ENCODE assay signal across 26 cellular contexts in the genomic region with DNA sequence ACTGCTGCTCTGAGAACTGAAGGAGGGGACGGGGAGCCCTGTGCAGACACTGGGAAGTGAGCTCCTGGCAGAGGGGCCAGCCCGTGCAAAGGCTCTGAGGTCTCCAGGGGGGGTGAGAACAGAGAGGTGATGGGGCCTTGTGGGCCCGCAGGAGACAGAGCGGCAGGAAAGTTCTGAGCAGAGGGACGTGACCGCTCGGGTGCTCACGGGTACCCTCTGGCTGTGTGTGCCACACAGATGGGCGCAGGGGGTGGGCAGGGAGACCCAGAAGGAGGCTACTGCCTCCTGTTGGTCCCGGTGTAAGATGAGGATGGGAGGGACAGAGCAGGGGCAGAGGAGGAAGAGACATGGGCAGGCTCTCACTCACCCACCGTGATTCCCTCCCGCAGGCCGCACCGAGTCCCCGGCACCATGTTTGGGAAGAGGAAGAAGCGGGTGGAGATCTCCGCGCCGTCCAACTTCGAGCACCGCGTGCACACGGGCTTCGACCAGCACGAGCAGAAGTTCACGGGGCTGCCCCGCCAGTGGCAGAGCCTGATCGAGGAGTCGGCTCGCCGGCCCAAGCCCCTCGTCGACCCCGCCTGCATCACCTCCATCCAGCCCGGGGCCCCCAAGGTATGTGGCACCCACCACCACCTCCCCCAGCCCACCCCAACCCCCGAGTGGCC. TPM values are rescaled to one million over a fixed set of nuclear protein-coding genes. Genes with fewer than 3 reads are reported as not detected.
A peak's percentile ranks its signal among the peaks of the same experiment; 100 is the strongest.
DNase-seq lines count a peak whose midpoint lies in the region; ATAC-seq and TF ChIP-seq lines count a peak whose summit lies in the region.
"Had no signal": no experiment of that assay in that cellular context is flagged by ENCODE, and none has a peak within 500 bp of the region (broad histone marks: within the 10 kb centered on the region; RNA-seq: fewer than 3 reads in every experiment).

No MANE protein-coding gene starts in this region.

- WGBS in right cardiac atrium: 94% methylated on average over 36 of the region's 36 CpGs

- ATAC-seq in right cardiac atrium (no peak), left lobe of liver (no peak)
- ATAC-seq in activated T-helper 17 cell treated with anti-CD3 and anti-CD28 coated beads, Interleukin-2, amount 50 U/mL, for 72 hours (replicated peaks): no peak
- ATAC-seq: HCT116, Panc1 had no signal

- H3K27ac Mint-ChIP-seq in activated T-helper 17 cell treated with anti-CD3 and anti-CD28 coated beads, Interleukin-2, amount 50 U/mL, for 72 hours: peak overlapping the region; percentile 69
- peak overlapping the region; percentile 71 for H3K27ac Mint-ChIP-seq in mesothelial cell of epicardium

- H3K27ac ChIP-seq in right cardiac atrium (ENCODE audit: low read length) (no peak overlapping the region), right atrium auricular region (no peak overlapping the region)
- H3K27ac ChIP-seq: A549, GM23248 had no signal

- H3K36me3 Mint-ChIP-seq in activated T-helper 17 cell treated with anti-CD3 and anti-CD28 coated beads, Interleukin-2, amount 50 U/mL, for 72 hours (ENCODE audit: low read depth): peaks cover 14% of the 10 kb centered on the region
- no peaks in the 10 kb centered on the region for H3K36me3 Mint-ChIP-seq in mesothelial cell of epicardium

- TF ChIP-seq CTCF in right atrium auricular region (IDR thresholded peaks at IDR 0.05) (no peak), mesothelial cell of epicardium (IDR thresholded peaks at IDR 0.05; ENCODE audit: unreplicated experiment) (no peak)

- no peak overlapping the region for H3K4me3 Mint-ChIP-seq in activated T-helper 17 cell treated with anti-CD3 and anti-CD28 coated beads, Interleukin-2, amount 50 U/mL, for 72 hours
- H3K4me3 Mint-ChIP-seq in mesothelial cell of epicardium: no peak overlapping the region
- H3K4me3 Mint-ChIP-seq: CD4-positive, CD25-positive, alpha-beta regulatory T cell had no signal

- no peaks in the 10 kb centered on the region for H3K9me3 Mint-ChIP-seq in activated T-helper 17 cell treated with anti-CD3 and anti-CD28 coated beads, Interleukin-2, amount 50 U/mL, for 72 hours
- no peaks in the 10 kb centered on the region for H3K9me3 Mint-ChIP-seq in mesothelial cell of epicardium
- H3K9me3 Mint-ChIP-seq: CD4-positive, CD25-positive, alpha-beta regulatory T cell had no signal

- peaks cover 24% of the 10 kb centered on the region for H3K36me3 ChIP-seq in right atrium auricular region

- H3K4me3 ChIP-seq in right cardiac atrium (ENCODE audit: low read length): no peak overlapping the region
- H3K4me3 ChIP-seq in right atrium auricular region: no peak overlapping the region
- H3K4me3 ChIP-seq: A549, GM23248 had no signal

- no peaks in the 10 kb centered on the region for H3K27me3 ChIP-seq in right cardiac atrium (ENCODE audit: control insufficient read depth, insufficient read depth)
- no peaks in the 10 kb centered on the region for H3K27me3 ChIP-seq in right atrium auricular region
- H3K27me3 ChIP-seq: BE2C had no signal

- H3K27me3 Mint-ChIP-seq in activated T-helper 17 cell treated with anti-CD3 and anti-CD28 coated beads, Interleukin-2, amount 50 U/mL, for 72 hours: no peaks in the 10 kb centered on the region
- no peaks in the 10 kb centered on the region for H3K27me3 Mint-ChIP-seq in mesothelial cell of epicardium (ENCODE audit: low read depth)
- H3K27me3 Mint-ChIP-seq: CD4-positive, CD25-positive, alpha-beta regulatory T cell had no signal

- H3K4me1 ChIP-seq in right cardiac atrium (ENCODE audit: control insufficient read depth, insufficient read depth, low read length) (peaks cover 6% of the 10 kb centered on the region), right atrium auricular region (peaks cover 0 to 21% of the 10 kb centered on the region in 2 donors)

- DNase-seq in right cardiac atrium (peak in 2 of 3 donors; percentile 32 to 53), right atrium auricular region (ENCODE audit: low spot score) (no peak), mesothelial cell of epicardium (ENCODE audit: low spot score in 2 of 2, unreplicated experiment in 2 of 2) (no peak), iPS-NIHi7 (ENCODE audit: extremely low spot score) (no peak), left lobe of liver (ENCODE audit: low spot score) (no peak), DMS53 (lab: John Stamatoyannopoulos, UW) (no peak)
- no peak for DNase-seq in stimulated activated CD8-positive, alpha-beta memory T cell treated with anti-CD3 and anti-CD28 coated beads, Interleukin-4, amount 100 ng/mL, for 48 hours
- DNase-seq: BE2C; CD4-positive, CD25-positive, alpha-beta regulatory T cell; COR-L47; DMS 273 treated with DMSO at 0.1 percent for 48 hours; GM23248; Karpas-422; MV-4-11; NCI-H1105 treated with DMSO at 0.1 percent for 48 hours; NCI-H2029 treated with DMSO at 0.1 percent for 48 hours; NCI-H226; NCI-H510A treated with DMSO at 0.1 percent for 48 hours; NCI-H748 treated with DMSO at 0.1 percent for 48 hours; NK-92 treated with Interleukin-12 subunit alpha and Interleukin-12 subunit beta, amount 100 ng/mL, for 24 hours had no signal

- H3K9me3 ChIP-seq in right cardiac atrium (ENCODE audit: control insufficient read depth, low read length) (no peaks in the 10 kb centered on the region), right atrium auricular region (no peaks in the 10 kb centered on the region)
- H3K9me3 ChIP-seq: A549, BE2C had no signal

- H3K4me1 Mint-ChIP-seq in activated T-helper 17 cell treated with anti-CD3 and anti-CD28 coated beads, Interleukin-2, amount 50 U/mL, for 72 hours: no peaks in the 10 kb centered on the region
- H3K4me1 Mint-ChIP-seq in mesothelial cell of epicardium: peaks cover 14% of the 10 kb centered on the region

- intact Hi-C loops in right cardiac atrium (cut with DNase I): no loop called here

RNA-seq across cellular contexts. Expression of gene NCCRP1, which starts 27.5 kb away (rescaled TPM):
- total RNA-seq in right cardiac atrium: not detected
- polyA plus RNA-seq in right cardiac atrium: not detected
- not detected for total RNA-seq in right atrium auricular region
- not detected for total RNA-seq in activated T-helper 17 cell treated with anti-CD3 and anti-CD28 coated beads, Interleukin-2, amount 50 U/mL, for 72 hours
- total RNA-seq in mesothelial cell of epicardium: 11.7 to 14.8 TPM (median 12.2 TPM) in 3 replicates
- 0.08 TPM for total RNA-seq in left lobe of liver
- total RNA-seq: CD4-positive, CD25-positive, alpha-beta regulatory T cell; GM23248; M059J had no signal
- polyA plus RNA-seq: CD4-positive, CD25-positive, alpha-beta regulatory T cell; GM23248 had no signal

RNA-seq across cellular contexts. Expression of gene SYCN, which starts 34.8 kb away (rescaled TPM):
- total RNA-seq in right cardiac atrium: not detected
- polyA plus RNA-seq in right cardiac atrium: not detected
- total RNA-seq in right atrium auricular region: not detected
- not detected for total RNA-seq in activated T-helper 17 cell treated with anti-CD3 and anti-CD28 coated beads, Interleukin-2, amount 50 U/mL, for 72 hours
- total RNA-seq in mesothelial cell of epicardium: not detected in 3 replicates
- total RNA-seq in left lobe of liver: 1.6 TPM
- total RNA-seq: CD4-positive, CD25-positive, alpha-beta regulatory T cell; G401; GM23248; M059J had no signal
- polyA plus RNA-seq: A549; CD4-positive, CD25-positive, alpha-beta regulatory T cell; GM23248 had no signal

RNA-seq across cellular contexts. Expression of gene PAK4, which starts 43.7 kb away (rescaled TPM):
- total RNA-seq in right cardiac atrium (10 to 100 TPM; 19.9 to 24.4 (median 21.7) TPM), right atrium auricular region (10 to 100 TPM; 11.2 to 13.7 TPM), mesothelial cell of epicardium (101 to 103 TPM (median 102 TPM) in 3 replicates), left lobe of liver (19.4 TPM)
- 15.1 TPM for polyA plus RNA-seq in right cardiac atrium
- 10 to 100 TPM; 17.8 to 18.4 TPM for total RNA-seq in activated T-helper 17 cell treated with anti-CD3 and anti-CD28 coated beads, Interleukin-2, amount 50 U/mL, for 72 hours

Comparison
In these comparisons a context has a peak if more than half of its experiments do, and no peak if none do; other contexts are left out.
1. DNase-seq: peak in right cardiac atrium (2 of 3); none in right atrium auricular region (single experiment), mesothelial cell of epicardium (0 of 2), stimulated activated CD8-positive, alpha-beta memory T cell treated with anti-CD3 and anti-CD28 coated beads, Interleukin-4, amount 100 ng/mL, for 48 hours (single experiment), iPS-NIHi7 (single experiment), left lobe of liver (single experiment) and DMS53 (single experiment).
2. RNA of gene NCCRP1, which starts 27.5 kb away (total RNA-seq): 11.7 to 14.8 TPM in mesothelial cell of epicardium; 0.08 TPM in left lobe of liver (single experiment), not detected in right atrium auricular region, not detected in right cardiac atrium and not detected in activated T-helper 17 cell treated with anti-CD3 and anti-CD28 coated beads, Interleukin-2, amount 50 U/mL, for 72 hours; every median in the first group is over 10 times any median in the second.